In the genomic region with DNA sequence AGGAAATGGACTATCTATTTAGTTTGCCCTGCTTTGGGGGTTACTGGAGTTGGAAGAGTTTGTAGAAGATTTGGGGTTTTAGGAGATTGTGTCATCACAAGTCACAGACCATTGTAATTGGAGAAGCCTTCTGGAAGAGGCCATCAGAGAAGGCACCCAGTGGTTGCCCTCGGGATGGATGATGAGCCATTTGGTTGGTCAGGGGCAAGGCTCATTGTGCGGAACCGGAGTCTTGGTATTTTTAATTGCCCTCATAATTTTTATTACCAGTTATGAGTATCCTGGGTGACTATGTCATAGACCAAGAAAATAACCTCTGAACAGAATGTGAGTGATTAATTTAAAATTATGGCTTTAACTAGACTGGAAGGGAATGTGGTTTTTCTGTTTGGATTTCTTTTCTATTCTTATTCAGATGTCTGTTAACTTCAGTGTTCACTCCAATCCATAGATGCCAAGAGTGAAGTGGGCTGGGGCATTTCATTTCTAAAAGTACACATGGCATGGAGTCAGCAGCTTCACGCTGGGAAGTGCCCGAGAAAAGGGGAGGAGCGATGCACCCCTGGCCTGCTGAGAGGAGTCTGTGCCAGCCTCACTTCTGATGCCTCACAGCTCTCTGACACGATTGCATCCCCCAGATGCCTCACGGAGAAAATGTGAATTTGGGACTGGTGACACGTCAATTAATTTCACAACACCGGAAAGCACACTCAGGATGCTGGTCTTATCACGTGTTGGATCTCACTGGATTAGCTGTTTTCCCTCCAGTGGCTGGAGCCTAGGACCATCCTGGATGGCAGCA, we compare ENCODE assay signal across 13 cellular contexts.
A peak's percentile ranks its signal among the peaks of the same experiment; 100 is the strongest.
DNase-seq lines count a peak whose midpoint lies in the region; ATAC-seq and TF ChIP-seq lines count a peak whose summit lies in the region.
"Had no signal": no experiment of that assay in that cellular context is flagged by ENCODE, and none has a peak within 500 bp of the region (broad histone marks: within the 10 kb centered on the region; RNA-seq: fewer than 3 reads in every experiment).

No MANE protein-coding gene starts in this region.

- H3K4me1 ChIP-seq in PC-9 (replicated peaks; ENCODE audit: insufficient read depth) (peaks cover 29% of the 10 kb centered on the region), fibroblast of lung (ENCODE audit: control insufficient read depth, extremely low read depth, insufficient read depth, low read length) (peaks cover 14% of the 10 kb centered on the region)

- DNase-seq in ELR (ENCODE audit: low read depth) (peak; percentile 97), PC-9 (no peak), fibroblast of lung (ENCODE audit: low read depth in 2 of 2) (peak; percentile 33 to 82), renal cortical epithelial cell (ENCODE audit: low read depth) (peak; percentile 23), NOMO-1 (lab: John Stamatoyannopoulos, UW; ENCODE audit: unreplicated experiment in 2 of 2) (no peak), HUDEP-2 (lab: John Stamatoyannopoulos, UW; ENCODE audit: unreplicated experiment in 76 of 76) (no peak)
- DNase-seq: effector CD4-positive, alpha-beta T cell; NK-92 treated with Interleukin-12 subunit alpha and Interleukin-12 subunit beta, amount 100 ng/mL, for 24 hours; sigmoid colon; T-helper 17 cell had no signal

- H3K9ac ChIP-seq in fibroblast of lung (ENCODE audit: insufficient read depth, low read length), result no peak overlapping the region

- intact Hi-C loops in PC-9 (cut with micrococcal nuclease; ENCODE audit: unreplicated experiment), result loop anchor here (10.0 kb wide), 1 partner anchor 398 kb away; no protein-coding TSS in a partner anchor

- no peaks in the 10 kb centered on the region for H3K9me2 ChIP-seq in PC-9 (ENCODE audit: insufficient read depth)

- H3K27ac ChIP-seq in PC-9 (peak overlapping the region; percentile 80), fibroblast of lung (ENCODE audit: insufficient read depth, low read length) (peak overlapping the region; percentile 49)

- ATAC-seq in HG03159 (IDR thresholded peaks at IDR 0.05; ENCODE audit: unreplicated experiment) (no peak), GM21423 (IDR thresholded peaks at IDR 0.05; ENCODE audit: unreplicated experiment) (no peak)
- ATAC-seq: activated naive CD4-positive, alpha-beta T cell treated with anti-CD3 and anti-CD28 coated beads, Interleukin-2, amount 50 U/mL, for 72 hours; T-helper 17 cell had no signal

- no peaks in the 10 kb centered on the region for H3K79me2 ChIP-seq in PC-9 (ENCODE audit: low read depth)
- no peaks in the 10 kb centered on the region for H3K79me2 ChIP-seq in fibroblast of lung (ENCODE audit: control insufficient read depth, insufficient read depth, low read length)

- H3K4me2 ChIP-seq in PC-9 (0 out of 2 replicates have a peak overlapping the region, but pooled peaks have one; percentile 2), fibroblast of lung (ENCODE audit: extremely low read depth, insufficient read depth, low read length) (no peak overlapping the region)

- no peak for TF ChIP-seq CTCF in PC-9 (conservative IDR thresholded peaks at IDR 0.05)
- TF ChIP-seq CTCF in fibroblast of lung (conservative IDR thresholded peaks at IDR 0.05 in 1 of 2, IDR thresholded peaks at IDR 0.05 in 1 of 2; ENCODE audit: low read depth in 1 of 2, low read length in 2 of 2), result no peak

- no TSS peak for BruUV-seq in PC-9 (replicated peaks; lab: Mats Ljungman, UMichigan)

- CTCF ChIA-PET in PC-9 (lab: Charles Lee), result no interaction called here

- H2AFZ ChIP-seq in PC-9 (no peak overlapping the region; the same call in 1 of the 2 replicates), fibroblast of lung (ENCODE audit: low read length) (no peak overlapping the region)

- POLR2A ChIA-PET in PC-9 (lab: Charles Lee; ENCODE audit: unreplicated experiment), result no interaction called here

- no peaks in the 10 kb centered on the region for H3K36me3 ChIP-seq in PC-9 (ENCODE audit: low read depth)
- H3K36me3 ChIP-seq in fibroblast of lung (ENCODE audit: control insufficient read depth, insufficient read depth, low read length), result no peaks in the 10 kb centered on the region
- H3K36me3 ChIP-seq: sigmoid colon had no signal

- H3K27me3 ChIP-seq in PC-9 (ENCODE audit: insufficient read depth, low read depth), result no peaks in the 10 kb centered on the region
- no peaks in the 10 kb centered on the region for H3K27me3 ChIP-seq in fibroblast of lung (ENCODE audit: control insufficient read depth, insufficient read depth, low read length)
- H3K27me3 ChIP-seq: sigmoid colon had no signal

- H3K4me3 ChIP-seq in PC-9, result no peak overlapping the region
- H3K4me3 ChIP-seq in fibroblast of lung (replicated peaks in 1 of 4; ENCODE audit: control extremely low read depth in 1 of 4, insufficient read depth in 1 of 4, low read depth in 3 of 4, low read length in 4 of 4), result no peak overlapping the region
- H3K4me3 ChIP-seq: sigmoid colon had no signal

- no peaks in the 10 kb centered on the region for H4K20me1 ChIP-seq in PC-9 (ENCODE audit: insufficient read depth)
- H4K20me1 ChIP-seq in fibroblast of lung (ENCODE audit: control insufficient read depth, extremely low read depth, insufficient read depth, low read length), result no peaks in the 10 kb centered on the region

- peaks cover 27% of the 10 kb centered on the region; the same call in 1 of the 2 replicates for H3F3A ChIP-seq in PC-9 (ENCODE audit: insufficient read depth, low read depth)

- H3K9me3 ChIP-seq in PC-9 (ENCODE audit: insufficient read depth, low read depth) (no peaks in the 10 kb centered on the region; the same call in none of the 2 replicates), fibroblast of lung (ENCODE audit: control insufficient read depth, insufficient read depth, low read depth, low read length) (no peaks in the 10 kb centered on the region)
- H3K9me3 ChIP-seq: sigmoid colon had no signal

Comparison
In these comparisons a context has a peak if more than half of its experiments do, and no peak if none do; other contexts are left out.
1. DNase-seq: peak in ELR (single experiment), fibroblast of lung (2 of 2) and renal cortical epithelial cell (single experiment); none in PC-9 (0 of 2), NOMO-1 (0 of 2) and HUDEP-2 (0 of 76).